In the genomic region with DNA sequence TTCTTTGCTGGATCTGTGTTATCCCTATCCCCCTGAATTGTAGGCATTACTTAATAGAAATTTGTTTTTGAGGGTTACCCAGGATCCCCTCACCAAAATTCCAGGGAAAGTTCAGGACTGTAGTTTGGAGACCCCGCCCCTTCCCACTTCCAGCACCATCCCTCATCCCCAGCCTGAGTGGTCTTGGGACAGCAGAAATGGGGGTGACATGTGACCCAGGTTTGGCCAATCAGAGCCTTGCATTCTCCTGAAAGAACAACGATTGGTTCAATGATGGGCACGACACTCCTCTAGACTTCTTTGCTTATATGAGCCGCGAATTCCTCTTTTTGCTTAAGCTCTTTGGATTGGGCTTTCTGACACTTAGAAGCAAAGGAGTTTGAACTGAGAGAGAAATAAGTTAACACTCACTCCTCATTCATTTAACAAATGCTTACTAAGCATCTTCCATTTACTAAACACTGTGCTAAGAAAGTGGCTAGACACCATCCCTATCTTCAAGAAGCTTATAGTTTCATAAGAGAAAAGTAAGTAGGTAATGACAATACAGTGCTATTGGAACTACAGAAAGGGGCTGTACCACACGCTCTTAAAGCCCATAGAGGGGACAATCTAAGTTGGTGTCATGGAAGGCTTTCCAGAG, we compare ENCODE assay signal across 21 cellular contexts. TPM values are rescaled to one million over a fixed set of nuclear protein-coding genes. Genes with fewer than 3 reads are reported as not detected.
A peak's percentile ranks its signal among the peaks of the same experiment; 100 is the strongest.
DNase-seq lines count a peak whose midpoint lies in the region; ATAC-seq, FAIRE-seq and TF ChIP-seq lines count a peak whose summit lies in the region.
"Had no signal": no experiment of that assay in that cellular context is flagged by ENCODE, and none has a peak within 500 bp of the region (broad histone marks: within the 10 kb centered on the region; RNA-seq: fewer than 3 reads in every experiment).

No MANE protein-coding gene starts in this region.

- no peaks in the 10 kb centered on the region for H3K27me3 ChIP-seq in CD4-positive, alpha-beta memory T cell (ENCODE audit: insufficient read depth, low read length)
- H3K27me3 ChIP-seq in BE2C = no peaks in the 10 kb centered on the region
- H3K27me3 ChIP-seq: suprapubic skin had no signal

- no peak overlapping the region for H3K27ac ChIP-seq in CD4-positive, alpha-beta memory T cell (ENCODE audit: low read depth, low read length)
- H3K27ac ChIP-seq in kidney (ENCODE audit: low read depth in 2 of 2, low read length in 2 of 2) = no peak overlapping the region
- H3K27ac ChIP-seq: coronary artery, foreskin keratinocyte, suprapubic skin had no signal

- DNase-seq in CD4-positive, alpha-beta memory T cell = no peak
- no peak for DNase-seq in activated naive CD8-positive, alpha-beta T cell treated with anti-CD3 and anti-CD28 coated beads, Interleukin-2, amount 10 ng/mL, durations not matched to agents 7 days and 5 days
- DNase-seq in SHP77 (lab: John Stamatoyannopoulos, UW) (no peak), kidney (no peak), BE2C (no peak), NCI-H82 (lab: John Stamatoyannopoulos, UW) (no peak)
- DNase-seq: activated naive CD4-positive, alpha-beta T cell treated with Interleukin-2 at 50 U/mL for 16 hours; foreskin keratinocyte; GOT3; left colon; MV-4-11; NCI-H187 treated with DMSO at 0.1 percent for 48 hours; NCI-H345; stimulated activated CD4-positive, alpha-beta T cell treated with anti-CD3 and anti-CD28 coated beads, Interleukin-4, amount 100 ng/mL, for 24 hours had no signal

- CTCF ChIA-PET in CD4-positive, alpha-beta memory T cell (lab: Charles Lee; ENCODE audit: partially characterized antibody) = interaction anchor here (1.3 to 5.7 kb wide), 5 partner anchors 12 to 53 kb away, joined by 4 to 36 read pairs (median 6); a partner anchor contains a TSS

- H3K36me3 ChIP-seq in CD4-positive, alpha-beta memory T cell (ENCODE audit: insufficient read depth, low read length) = no peaks in the 10 kb centered on the region
- H3K36me3 ChIP-seq in kidney (ENCODE audit: control insufficient read depth in 1 of 2, insufficient read depth in 2 of 2, low read length in 2 of 2) (no peaks in the 10 kb centered on the region), BE2C (no peaks in the 10 kb centered on the region)
- H3K36me3 ChIP-seq: suprapubic skin had no signal

- H3K4me3 ChIP-seq in CD4-positive, alpha-beta memory T cell (ENCODE audit: low read length in 2 of 2) = no peak overlapping the region
- H3K4me3 ChIP-seq in kidney (ENCODE audit: low read length in 2 of 2) (no peak overlapping the region), BE2C (ENCODE audit: low read depth, low read length) (no peak overlapping the region)
- H3K4me3 ChIP-seq: coronary artery, smooth muscle cell, suprapubic skin had no signal

- TF ChIP-seq CTCF in kidney (IDR thresholded peaks at IDR 0.05; ENCODE audit: borderline replicate concordance, extremely low read depth, insufficient read depth) = no peak
- no peak for TF ChIP-seq CTCF in BE2C (IDR thresholded peaks at IDR 0.05; ENCODE audit: low read depth, low read length)

- peaks cover 46 to 72% (median 56%) of the 10 kb centered on the region in 4 donors for H3K4me1 Mint-ChIP-seq in CD4-positive, alpha-beta memory T cell
- H3K4me1 Mint-ChIP-seq in activated naive CD8-positive, alpha-beta T cell treated with anti-CD3 and anti-CD28 coated beads, Interleukin-2, amount 10 ng/mL, durations not matched to agents 7 days and 5 days = peaks cover 50% of the 10 kb centered on the region

- no peaks in the 10 kb centered on the region for H3K27me3 Mint-ChIP-seq in CD4-positive, alpha-beta memory T cell
- H3K27me3 Mint-ChIP-seq in activated naive CD8-positive, alpha-beta T cell treated with anti-CD3 and anti-CD28 coated beads, Interleukin-2, amount 10 ng/mL, durations not matched to agents 7 days and 5 days = no peaks in the 10 kb centered on the region

- peak overlapping the region in 1 of 8 donors; percentile 32 for H3K4me3 Mint-ChIP-seq in CD4-positive, alpha-beta memory T cell
- no peak overlapping the region for H3K4me3 Mint-ChIP-seq in activated naive CD8-positive, alpha-beta T cell treated with anti-CD3 and anti-CD28 coated beads, Interleukin-2, amount 10 ng/mL, durations not matched to agents 7 days and 5 days
- H3K4me3 Mint-ChIP-seq: neural crest cell; T-helper 2 cell treated with Interferon-gamma antibody and Interleukin-4, amounts not matched to agents 5 μg/mL and 100 μg/mL, for 36 hours had no signal

- H3K27ac Mint-ChIP-seq in CD4-positive, alpha-beta memory T cell = peak overlapping the region in 6 of 7 donors; percentile 66 to 96 (median 84)
- peak overlapping the region; percentile 82 for H3K27ac Mint-ChIP-seq in activated naive CD8-positive, alpha-beta T cell treated with anti-CD3 and anti-CD28 coated beads, Interleukin-2, amount 10 ng/mL, durations not matched to agents 7 days and 5 days

- no peak overlapping the region for H3K9ac ChIP-seq in kidney (ENCODE audit: low read length in 2 of 2)

- peaks cover 63% of the 10 kb centered on the region for H3K4me1 ChIP-seq in CD4-positive, alpha-beta memory T cell (ENCODE audit: insufficient read depth, low read length)
- H3K4me1 ChIP-seq in kidney (ENCODE audit: control insufficient read depth in 1 of 2, insufficient read depth in 1 of 2, low read depth in 1 of 2, low read length in 2 of 2) = no peaks in the 10 kb centered on the region
- no peaks in the 10 kb centered on the region for H3K4me1 ChIP-seq in BE2C
- H3K4me1 ChIP-seq: foreskin keratinocyte, suprapubic skin had no signal

- intact Hi-C loops in CD4-positive, alpha-beta memory T cell (cut with micrococcal nuclease) = no loop called here
- intact Hi-C loops in kidney (cut with DNase I) = no loop called here

- H3K9me3 Mint-ChIP-seq in CD4-positive, alpha-beta memory T cell = peaks cover 0 to 2% (median 0%) of the 10 kb centered on the region in 8 donors
- H3K9me3 Mint-ChIP-seq in activated naive CD8-positive, alpha-beta T cell treated with anti-CD3 and anti-CD28 coated beads, Interleukin-2, amount 10 ng/mL, durations not matched to agents 7 days and 5 days = no peaks in the 10 kb centered on the region
- H3K9me3 Mint-ChIP-seq: T-helper 2 cell treated with Interferon-gamma antibody and Interleukin-4, amounts not matched to agents 5 μg/mL and 100 μg/mL, for 36 hours had no signal

- no peaks in the 10 kb centered on the region for H3K36me3 Mint-ChIP-seq in CD4-positive, alpha-beta memory T cell
- H3K36me3 Mint-ChIP-seq in activated naive CD8-positive, alpha-beta T cell treated with anti-CD3 and anti-CD28 coated beads, Interleukin-2, amount 10 ng/mL, durations not matched to agents 7 days and 5 days = no peaks in the 10 kb centered on the region

- POLR2A ChIA-PET in CD4-positive, alpha-beta memory T cell (lab: Charles Lee; ENCODE audit: partially characterized antibody) = interaction anchor here (0.8 to 6.0 kb wide), 6 partner anchors 14 to 53 kb away, joined by 3 to 72 read pairs (median 4); a partner anchor contains a TSS
- POLR2A ChIA-PET in activated naive CD8-positive, alpha-beta T cell treated with anti-CD3 and anti-CD28 coated beads, Interleukin-2, amount 10 ng/mL, durations not matched to agents 7 days and 5 days (lab: Charles Lee) = interaction anchor here (1.2 to 1.6 kb wide), 4 partner anchors 25 to 53 kb away, joined by 4 to 10 read pairs (median 4); a partner anchor contains a TSS

- H3K9me3 ChIP-seq in CD4-positive, alpha-beta memory T cell (ENCODE audit: control insufficient read depth in 1 of 2, low read length in 2 of 2) = no peaks in the 10 kb centered on the region
- H3K9me3 ChIP-seq in kidney (ENCODE audit: control insufficient read depth in 1 of 2, low read length in 2 of 2) (no peaks in the 10 kb centered on the region), BE2C (no peaks in the 10 kb centered on the region)
- H3K9me3 ChIP-seq: suprapubic skin had no signal

- ATAC-seq in GM18511 (IDR thresholded peaks at IDR 0.05; ENCODE audit: unreplicated experiment) (peak; percentile 11), HG03095 (IDR thresholded peaks at IDR 0.05; ENCODE audit: unreplicated experiment) (peak; percentile 12)
- no peak for ATAC-seq in activated naive CD8-positive, alpha-beta T cell treated with anti-CD3 and anti-CD28 coated beads, Interleukin-2, amount 10 ng/mL, durations not matched to agents 7 days and 5 days (ENCODE audit: low read depth)

- FAIRE-seq in kidney (lab: Jason Lieb, UNC) = no peak

RNA-seq across cellular contexts. Expression of a gene that starts 24.9 kb away (rescaled TPM):
- 10 to 100 TPM; 36.4 to 40.9 TPM for total RNA-seq in CD4-positive, alpha-beta memory T cell
- polyA plus RNA-seq in CD4-positive, alpha-beta memory T cell = 10 to 100 TPM; 14.5 to 30.3 TPM
- total RNA-seq in activated naive CD8-positive, alpha-beta T cell treated with anti-CD3 and anti-CD28 coated beads, Interleukin-2, amount 10 ng/mL, durations not matched to agents 7 days and 5 days = 10 to 100 TPM; 25.7 to 26.4 TPM
- total RNA-seq in kidney = 7.5 TPM
- 5.9 TPM for polyA plus RNA-seq in kidney (ENCODE audit: insufficient read depth, low read depth, low replicate concordance)
- polyA plus RNA-seq in BE2C (2012; ENCODE audit: insufficient read depth, insufficient read length, low read depth) = 19.1 TPM

RNA-seq across cellular contexts. Expression of a gene that starts 52.5 kb away (rescaled TPM):
- total RNA-seq in CD4-positive, alpha-beta memory T cell = 10 to 100 TPM; 48.6 to 54.2 TPM
- 10 to 100 TPM; 46.2 to 58.1 TPM for polyA plus RNA-seq in CD4-positive, alpha-beta memory T cell
- total RNA-seq in activated naive CD8-positive, alpha-beta T cell treated with anti-CD3 and anti-CD28 coated beads, Interleukin-2, amount 10 ng/mL, durations not matched to agents 7 days and 5 days = 100 to 1,000 TPM; 180 to 182 TPM
- 40.9 TPM for total RNA-seq in kidney
- polyA plus RNA-seq in kidney (ENCODE audit: insufficient read depth, low read depth, low replicate concordance) = 19.7 TPM
- polyA plus RNA-seq in BE2C (2012; ENCODE audit: insufficient read depth, insufficient read length, low read depth) = 63.6 TPM
